In the genomic region with DNA sequence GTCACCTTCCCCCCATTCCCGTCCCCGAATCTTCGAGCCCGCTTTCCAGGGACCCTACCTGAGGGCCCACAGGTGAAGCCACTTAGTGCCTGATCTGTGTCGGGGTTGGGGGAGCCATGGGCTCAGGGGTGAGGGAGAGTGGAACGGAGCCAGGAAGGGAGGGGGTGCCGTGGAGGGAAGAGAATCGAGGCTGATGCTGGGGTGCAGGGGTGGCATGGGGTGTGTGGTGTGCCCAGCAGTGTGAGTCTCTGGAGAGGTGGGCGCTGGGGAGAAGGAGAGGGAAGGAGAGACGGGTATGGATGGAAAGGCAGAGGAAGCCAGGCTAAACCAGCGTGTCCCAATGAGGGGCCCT, we compare ENCODE assay signal across 11 cellular contexts. TPM values are rescaled to one million over a fixed set of nuclear protein-coding genes. Genes with fewer than 3 reads are reported as not detected.
DNase-seq lines count a peak whose midpoint lies in the region; ATAC-seq and TF ChIP-seq lines count a peak whose summit lies in the region.
"Had no signal": no experiment of that assay in that cellular context is flagged by ENCODE, and none has a peak within 500 bp of the region (broad histone marks: within the 10 kb centered on the region; RNA-seq: fewer than 3 reads in every experiment).

No MANE protein-coding gene starts in this region.

- peaks cover 32% of the 10 kb centered on the region for H3K4me1 ChIP-seq in CD4-positive, alpha-beta memory T cell (ENCODE audit: insufficient read depth, low read length)
- H3K4me1 ChIP-seq in psoas muscle = peaks cover 77% of the 10 kb centered on the region

- H3K36me3 ChIP-seq in CD4-positive, alpha-beta memory T cell (ENCODE audit: insufficient read depth, low read length) = no peaks in the 10 kb centered on the region
- H3K36me3 ChIP-seq in psoas muscle (ENCODE audit: insufficient read depth in 1 of 2, low read depth in 1 of 2) = peaks cover 0 to 30% of the 10 kb centered on the region in 2 donors

- DNase-seq in CD4-positive, alpha-beta memory T cell = no peak
- peak in 2 of 34 experiments; percentile 19 to 32 for DNase-seq in T-cell
- no peak for DNase-seq in psoas muscle
- DNase-seq in NCI-H748 treated with DMSO at 0.1 percent for 48 hours (lab: John Stamatoyannopoulos, UW) = no peak
- no peak for DNase-seq in HCEC 1CT
- DNase-seq: DMS79, kidney glomerular epithelial cell had no signal

- peaks cover 6 to 8% of the 10 kb centered on the region in 2 donors for H3K27me3 Mint-ChIP-seq in CD4-positive, alpha-beta memory T cell
- peaks cover 0 to 13% of the 10 kb centered on the region in 2 donors for H3K27me3 Mint-ChIP-seq in T-cell

- H3K9me3 ChIP-seq in CD4-positive, alpha-beta memory T cell (ENCODE audit: control insufficient read depth in 1 of 2, low read length in 2 of 2) = no peaks in the 10 kb centered on the region
- H3K9me3 ChIP-seq in iPS-18c (ENCODE audit: control insufficient read depth, insufficient read depth, low read length) (no peaks in the 10 kb centered on the region), psoas muscle (no peaks in the 10 kb centered on the region)

- ATAC-seq in T-cell (replicated peaks in 1 of 4) (peak; percentile 13 to 59 (median 46)), psoas muscle (no peak), GM19397 (IDR thresholded peaks at IDR 0.05; ENCODE audit: unreplicated experiment) (no peak), GM19328 (IDR thresholded peaks at IDR 0.05; ENCODE audit: unreplicated experiment) (no peak)

- POLR2A ChIA-PET in CD4-positive, alpha-beta memory T cell (lab: Charles Lee; ENCODE audit: partially characterized antibody) = no interaction called here
- POLR2A ChIA-PET in T-cell (lab: Charles Lee) = no interaction called here

- peak overlapping the region; percentile 20 to 57 for H3K4me3 ChIP-seq in CD4-positive, alpha-beta memory T cell (ENCODE audit: low read length in 2 of 2)
- 0 out of 2 replicates have a peak overlapping the region, but pooled peaks have one; percentile 40 for H3K4me3 ChIP-seq in iPS-18c (ENCODE audit: insufficient read depth, low read depth, low read length)
- peak overlapping the region; percentile 32 for H3K4me3 ChIP-seq in psoas muscle

- H3K27ac Mint-ChIP-seq in CD4-positive, alpha-beta memory T cell = peak overlapping the region in 5 of 7 donors; percentile 47 to 85 (median 50)
- H3K27ac Mint-ChIP-seq in T-cell = peak overlapping the region; percentile 19 to 74
- H3K27ac Mint-ChIP-seq: activated T-helper 1 cell treated with anti-CD3 and anti-CD28 coated beads, Interleukin-12 subunit alpha, Interleukin-12 subunit beta, Interleukin-2, Interleukin-4 antibody, amounts not matched to agents 30 ng/mL and 10 ng/mL and 1 ng/mL, durations not matched to agents 14 hours and 24 hours and 36 hours had no signal

- 35 to 44% (median 38%) methylated on average over 11 of the region's 11 CpGs for WGBS in psoas muscle, 3 donors

- H3K36me3 Mint-ChIP-seq in CD4-positive, alpha-beta memory T cell = no peaks in the 10 kb centered on the region
- no peaks in the 10 kb centered on the region for H3K36me3 Mint-ChIP-seq in T-cell

- intact Hi-C loops in CD4-positive, alpha-beta memory T cell (cut with micrococcal nuclease) = loop anchor here (5.0 kb wide), 1 partner anchor 38 kb away; a partner anchor contains a TSS
- intact Hi-C loops in psoas muscle (cut with DNase I) = loop anchor here in 1 of 2 donors (5.0 kb wide), 1 partner anchor 97 kb away; a partner anchor contains a TSS

- peaks cover 17 to 35% (median 26%) of the 10 kb centered on the region in 4 donors for H3K4me1 Mint-ChIP-seq in CD4-positive, alpha-beta memory T cell
- H3K4me1 Mint-ChIP-seq in T-cell = peaks cover 20 to 55% (median 51%) of the 10 kb centered on the region in 3 donors

- CTCF ChIA-PET in CD4-positive, alpha-beta memory T cell (lab: Charles Lee; ENCODE audit: partially characterized antibody) = no interaction called here
- CTCF ChIA-PET in T-cell (lab: Charles Lee) = no interaction called here

- no peak overlapping the region for H3K27ac ChIP-seq in CD4-positive, alpha-beta memory T cell (ENCODE audit: low read depth, low read length)
- H3K27ac ChIP-seq in psoas muscle = peak overlapping the region; percentile 94

- no peak for TF ChIP-seq CTCF in psoas muscle (IDR thresholded peaks at IDR 0.05)

- H3K9me3 Mint-ChIP-seq in CD4-positive, alpha-beta memory T cell = no peaks in the 10 kb centered on the region
- H3K9me3 Mint-ChIP-seq in T-cell = no peaks in the 10 kb centered on the region
- H3K9me3 Mint-ChIP-seq: activated T-helper 1 cell treated with anti-CD3 and anti-CD28 coated beads, Interleukin-12 subunit alpha, Interleukin-12 subunit beta, Interleukin-2, Interleukin-4 antibody, amounts not matched to agents 30 ng/mL and 10 ng/mL and 1 ng/mL, durations not matched to agents 14 hours and 24 hours and 36 hours had no signal

- peak overlapping the region; percentile 76 to 90 (median 84) for H3K4me3 Mint-ChIP-seq in CD4-positive, alpha-beta memory T cell
- H3K4me3 Mint-ChIP-seq in T-cell = peak overlapping the region; percentile 70 to 83 (median 75)
- H3K4me3 Mint-ChIP-seq: activated T-helper 1 cell treated with anti-CD3 and anti-CD28 coated beads, Interleukin-12 subunit alpha, Interleukin-12 subunit beta, Interleukin-2, Interleukin-4 antibody, amounts not matched to agents 30 ng/mL and 10 ng/mL and 1 ng/mL, durations not matched to agents 14 hours and 24 hours and 36 hours had no signal

- no peaks in the 10 kb centered on the region for H3K27me3 ChIP-seq in CD4-positive, alpha-beta memory T cell (ENCODE audit: insufficient read depth, low read length)
- H3K27me3 ChIP-seq in psoas muscle (ENCODE audit: insufficient read depth in 3 of 3, low read length in 2 of 3) = no peaks in the 10 kb centered on the region

RNA-seq across cellular contexts. Expression of a gene that starts 1.1 kb away (rescaled TPM):
- total RNA-seq in CD4-positive, alpha-beta memory T cell = under 1 TPM in 1 of 2 experiments, not detected in 1; 0.15 TPM
- polyA plus RNA-seq in CD4-positive, alpha-beta memory T cell = under 1 TPM in 1 of 2 donors, not detected in 1; 0.57 TPM
- under 1 TPM in 3 of 5 donors, not detected in 2; 0.41 to 0.51 (median 0.46) TPM for total RNA-seq in T-cell
- 10 to 100 TPM in 2 of 4 donors, 1 to 10 TPM in 2; 2.5 to 17.7 (median 8.1) TPM for total RNA-seq in psoas muscle
- polyA plus RNA-seq in psoas muscle = 10 to 100 TPM in 1 of 3 donors, 1 to 10 TPM in 2; 1.6 to 12.6 (median 5.2) TPM
- total RNA-seq: activated T-helper 1 cell treated with anti-CD3 and anti-CD28 coated beads, Interleukin-12 subunit alpha, Interleukin-12 subunit beta, Interleukin-2, Interleukin-4 antibody, amounts not matched to agents 30 ng/mL and 10 ng/mL and 1 ng/mL, durations not matched to agents 14 hours and 24 hours and 36 hours had no signal

RNA-seq across cellular contexts. Expression of a gene that starts 10.2 kb away (rescaled TPM):
- total RNA-seq in CD4-positive, alpha-beta memory T cell = 1 to 10 TPM; 1.4 to 1.5 TPM
- polyA plus RNA-seq in CD4-positive, alpha-beta memory T cell = under 1 TPM in 1 of 2 donors, not detected in 1; 0.64 TPM
- 1 to 10 TPM; 1.1 to 4.3 (median 3.7) TPM for total RNA-seq in T-cell
- 100 to 1,000 TPM in 3 of 4 donors, 10 to 100 TPM in 1; 95.9 to 345 (median 218) TPM for total RNA-seq in psoas muscle
- polyA plus RNA-seq in psoas muscle = 100 to 1,000 TPM in 2 of 3 donors, 10 to 100 TPM in 1; 55.6 to 282 (median 248) TPM

RNA-seq across cellular contexts. Expression of a gene that starts 40.3 kb away (rescaled TPM):
- total RNA-seq in CD4-positive, alpha-beta memory T cell = 100 to 1,000 TPM; 205 to 221 TPM
- 10 to 100 TPM; 16.3 to 55.4 TPM for polyA plus RNA-seq in CD4-positive, alpha-beta memory T cell
- total RNA-seq in T-cell (100 to 1,000 TPM; 189 to 318 (median 227) TPM), psoas muscle (10 to 100 TPM; 36.3 to 55.0 (median 38.3) TPM)
- polyA plus RNA-seq in psoas muscle = 10 to 100 TPM; 15.6 to 33.4 (median 17.4) TPM

Comparison
In these comparisons a context has a peak if more than half of its experiments do, and no peak if none do; other contexts are left out.
1. ATAC-seq: peak in T-cell (4 of 4); none in psoas muscle (0 of 4), GM19397 (single experiment) and GM19328 (single experiment).
2. RNA of a gene that starts 10.2 kb away (total RNA-seq): 95.9 to 345 TPM in psoas muscle; 1.1 to 4.3 TPM in T-cell and 1.4 to 1.5 TPM in CD4-positive, alpha-beta memory T cell; every median in the first group is over 10 times any median in the second.
3. Peak in every context shown above with its lines, with median percentiles within 50 percentile points of each other: H3K4me3 ChIP-seq.